ENCODE assay signal across 8 cellular contexts in genomic region chr9:34123682-34124081, GRCh38. TPM values are rescaled to one million over a fixed set of nuclear protein-coding genes. Genes with fewer than 3 reads are reported as not detected.
DNase-seq lines count a peak whose midpoint lies in the region; ATAC-seq and TF ChIP-seq lines count a peak whose summit lies in the region.

No MANE protein-coding gene starts in this region.

- H3K27me3 Mint-ChIP-seq in glutamatergic neuron (ENCODE audit: unreplicated experiment) = peaks cover 5% of the 10 kb centered on the region

- H3K9me3 Mint-ChIP-seq in glutamatergic neuron (ENCODE audit: unreplicated experiment) = peaks cover 9% of the 10 kb centered on the region

- no peaks in the 10 kb centered on the region for H3K36me3 Mint-ChIP-seq in glutamatergic neuron (ENCODE audit: unreplicated experiment)

- no peaks in the 10 kb centered on the region for H3K9me3 ChIP-seq in Peyer's patch

- TF ChIP-seq POLR2A in Peyer's patch (IDR thresholded peaks at IDR 0.05) = no peak

- TF ChIP-seq CTCF in Peyer's patch (IDR thresholded peaks at IDR 0.05) (no peak), glutamatergic neuron (IDR thresholded peaks at IDR 0.05; ENCODE audit: partially characterized antibody, unreplicated experiment) (no peak), omental fat pad (IDR thresholded peaks at IDR 0.05) (no peak)

- H3K4me1 ChIP-seq in Peyer's patch = peaks cover 3 to 36% (median 21%) of the 10 kb centered on the region in 4 donors

- H3K4me3 Mint-ChIP-seq in glutamatergic neuron (ENCODE audit: unreplicated experiment) = peak overlapping the region; percentile 67

- peak; percentile 49 for ATAC-seq in GM19463 (IDR thresholded peaks at IDR 0.05; ENCODE audit: unreplicated experiment)
- ATAC-seq in omental fat pad (ENCODE audit: low FRiP score) = no peak

- no peaks in the 10 kb centered on the region for H3K27me3 ChIP-seq in Peyer's patch

- no peak overlapping the region for H3K4me3 ChIP-seq in Peyer's patch

- peaks cover 0 to 18% (median 0%) of the 10 kb centered on the region in 3 donors for H3K36me3 ChIP-seq in Peyer's patch

- no peak overlapping the region for H3K27ac Mint-ChIP-seq in glutamatergic neuron (ENCODE audit: unreplicated experiment)

- H3K4me1 Mint-ChIP-seq in glutamatergic neuron (ENCODE audit: low read depth, unreplicated experiment) = peaks cover 11% of the 10 kb centered on the region

- H3K27ac ChIP-seq in Peyer's patch = no peak overlapping the region

- DNase-seq in AML-193 (lab: John Stamatoyannopoulos, UW) = peak; percentile 95 to 96
- DNase-seq in Peyer's patch = peak in 2 of 3 donors; percentile 68 to 73
- DNase-seq in glutamatergic neuron = no peak
- no peak for DNase-seq in omental fat pad (ENCODE audit: low spot score)
- no peak for DNase-seq in SK-N-DZ (ENCODE audit: low spot score)
- DNase-seq in NCI-H1105 treated with DMSO at 0.1 percent for 48 hours (lab: John Stamatoyannopoulos, UW) = no peak
- no peak for DNase-seq in HK-2 (ENCODE audit: unreplicated experiment)

RNA-seq across cellular contexts. Expression of gene DCAF12, which starts 2.8 kb away (rescaled TPM):
- total RNA-seq in Peyer's patch (10 to 100 TPM; 17.0 to 24.8 (median 21.5) TPM), glutamatergic neuron (ENCODE audit: unreplicated experiment) (37.9 TPM), omental fat pad (10 to 100 TPM; 25.3 to 33.4 (median 29.3) TPM)
- polyA plus RNA-seq in SK-N-DZ (2014; cell fraction: cytosol; rRNA removed) = 42.1 and 52.8 TPM in 2 replicates
- 19.9 and 24.5 TPM in 2 replicates for polyA plus RNA-seq in SK-N-DZ (2014; cell fraction: nucleus; rRNA removed)

RNA-seq across cellular contexts. Expression of gene UBAP1, which starts 55.2 kb away (rescaled TPM):
- total RNA-seq in Peyer's patch = 10 to 100 TPM; 19.8 to 40.2 (median 31.6) TPM
- 28.4 TPM for total RNA-seq in glutamatergic neuron (ENCODE audit: unreplicated experiment)
- 10 to 100 TPM; 39.2 to 71.3 (median 51.1) TPM for total RNA-seq in omental fat pad
- polyA plus RNA-seq in SK-N-DZ (2014; cell fraction: cytosol; rRNA removed) = 16.2 and 19.5 TPM in 2 replicates
- 10.6 and 12.3 TPM in 2 replicates for polyA plus RNA-seq in SK-N-DZ (2014; cell fraction: nucleus; rRNA removed)

Comparison
In these comparisons a context has a peak if more than half of its experiments do, and no peak if none do; other contexts are left out.
1. DNase-seq: peak in AML-193 (2 of 2) and Peyer's patch (2 of 3); none in glutamatergic neuron (single experiment), omental fat pad (single experiment), SK-N-DZ (single experiment), NCI-H1105 treated with DMSO at 0.1 percent for 48 hours (single experiment) and HK-2 (single experiment).